9 cellular contexts compared by ENCODE assay signal in the genomic region with DNA sequence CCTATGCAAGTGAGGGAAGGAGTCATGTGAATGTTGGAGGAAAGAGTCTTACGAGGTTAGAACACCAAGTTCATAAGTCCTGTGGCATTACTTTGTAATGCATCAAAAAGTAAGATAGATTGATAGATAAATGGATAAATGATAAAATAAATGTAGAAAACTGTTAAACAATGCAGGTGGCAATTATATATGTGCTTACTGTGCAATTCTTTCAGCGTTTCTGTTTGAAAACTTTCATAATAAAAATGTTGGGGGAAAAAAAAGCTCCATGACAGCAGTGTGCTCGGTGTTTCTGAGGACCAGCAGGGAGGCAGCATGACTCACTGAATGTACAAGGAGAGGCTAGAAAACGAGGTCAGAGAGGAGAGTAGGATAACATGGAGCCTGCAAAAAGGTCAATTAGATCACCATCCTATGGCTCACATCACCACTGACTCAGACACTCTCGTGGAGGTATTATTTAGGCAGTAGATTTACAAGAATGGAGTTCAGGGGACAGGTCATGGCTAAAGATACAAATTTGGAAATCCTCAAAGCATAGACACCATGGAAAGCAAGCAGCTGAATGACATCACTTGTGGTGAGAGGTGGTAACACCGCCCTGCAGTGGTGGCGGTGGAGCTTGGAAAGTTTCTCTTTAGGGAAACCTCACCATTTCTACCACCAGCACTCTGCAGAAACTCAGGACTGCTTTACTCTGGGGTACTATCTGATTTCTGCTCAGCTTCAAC.
DNase-seq lines count a peak whose midpoint lies in the region; ATAC-seq, FAIRE-seq and TF ChIP-seq lines count a peak whose summit lies in the region.
"Had no signal": no experiment of that assay in that cellular context is flagged by ENCODE, and none has a peak within 500 bp of the region (broad histone marks: within the 10 kb centered on the region; RNA-seq: fewer than 3 reads in every experiment).

No MANE protein-coding gene starts in this region.

- TF ChIP-seq CTCF in astrocyte of the spinal cord (IDR thresholded peaks at IDR 0.05; ENCODE audit: low read depth, low read length) (no peak), D721Med (IDR thresholded peaks at IDR 0.05; ENCODE audit: insufficient read depth, missing control alignments) (no peak)

- H2AK5ac ChIP-seq in neuronal stem cell (ENCODE audit: low read depth, low read length) = no peak overlapping the region

- DNase-seq in GM23248 (peak; percentile 72), NAMALWA (ENCODE audit: low spot score) (peak; percentile 2), astrocyte of the spinal cord (ENCODE audit: low read depth, low spot score) (peak; percentile 97), neuronal stem cell (ENCODE audit: low spot score) (no peak), GF-D8 (lab: John Stamatoyannopoulos, UW) (no peak), NCI-H345 treated with DMSO at 0.1 percent for 48 hours (lab: John Stamatoyannopoulos, UW; ENCODE audit: unreplicated experiment) (no peak), D721Med (ENCODE audit: insufficient read length, low spot score) (no peak)

- no peak overlapping the region for H4K8ac ChIP-seq in neuronal stem cell (ENCODE audit: low read depth, low read length)

- in situ Hi-C loops in GM23248 (cut with MboI) (no loop called here), astrocyte of the spinal cord (cut with HindIII; ENCODE audit: low sequenced_read_pairs) (no loop called here)

- no peak overlapping the region for H2BK15ac ChIP-seq in neuronal stem cell (ENCODE audit: low read length)

- H3K14ac ChIP-seq in neuronal stem cell (ENCODE audit: low read length) = no peak overlapping the region

- H3K9me3 ChIP-seq in GM23248 (ENCODE audit: low read depth) (no peaks in the 10 kb centered on the region), neuronal stem cell (replicated peaks in 1 of 2; ENCODE audit: control insufficient read depth in 2 of 2, insufficient read depth in 1 of 2, low read depth in 1 of 2, low read length in 2 of 2) (no peaks in the 10 kb centered on the region)

- H3K79me1 ChIP-seq in neuronal stem cell (ENCODE audit: low read depth, low read length) = no peaks in the 10 kb centered on the region

- H3K9ac ChIP-seq in GM23248 (no peak overlapping the region), neuronal stem cell (ENCODE audit: low read depth, low read length, poor library complexity) (no peak overlapping the region)

- H3K4me1 ChIP-seq in GM23248 (ENCODE audit: insufficient read depth) (peaks cover 7% of the 10 kb centered on the region; the same call in 1 of the 2 replicates), neuronal stem cell (ENCODE audit: control insufficient read depth in 2 of 2, insufficient read depth in 1 of 2, low read depth in 1 of 2, low read length in 2 of 2) (peaks cover 3 to 7% of the 10 kb centered on the region in 2 donors)

- H3F3A ChIP-seq in GM23248 (ENCODE audit: insufficient read depth) = peaks cover 8% of the 10 kb centered on the region

- H3K4ac ChIP-seq in neuronal stem cell (ENCODE audit: low read length) = no peak overlapping the region

- H2BK5ac ChIP-seq in neuronal stem cell (ENCODE audit: low read length) = no peak overlapping the region

- no peak for ATAC-seq in HG02970 (IDR thresholded peaks at IDR 0.05; ENCODE audit: low FRiP score, unreplicated experiment)

- H3K27ac ChIP-seq in GM23248 (no peak overlapping the region), neuronal stem cell (replicated peaks; ENCODE audit: low read length) (no peak overlapping the region)

- H2AFZ ChIP-seq in GM23248 (no peak overlapping the region), neuronal stem cell (ENCODE audit: low read length) (peak overlapping the region; percentile 30)

- FAIRE-seq in D721Med (lab: Jason Lieb, UNC) = no peak

- no peaks in the 10 kb centered on the region for H3K36me3 ChIP-seq in GM23248 (ENCODE audit: low read depth)
- no peaks in the 10 kb centered on the region for H3K36me3 ChIP-seq in neuronal stem cell (replicated peaks in 1 of 2; ENCODE audit: control insufficient read depth in 2 of 2, insufficient read depth in 2 of 2, low read length in 2 of 2)

- no peak overlapping the region for H3K4me2 ChIP-seq in GM23248 (ENCODE audit: unreplicated experiment)
- H3K4me2 ChIP-seq in neuronal stem cell (ENCODE audit: insufficient read depth, low read length, poor library complexity, severe bottlenecking) = no peak overlapping the region

- no peak overlapping the region for H3K18ac ChIP-seq in neuronal stem cell (ENCODE audit: low read length)

- H2BK120ac ChIP-seq in neuronal stem cell (ENCODE audit: low read depth, low read length) = no peak overlapping the region

- H3K23ac ChIP-seq in neuronal stem cell (ENCODE audit: low read depth, low read length, poor library complexity) = no peak overlapping the region

- no peaks in the 10 kb centered on the region for H3K27me3 ChIP-seq in GM23248 (replicated peaks; ENCODE audit: insufficient read depth)
- H3K27me3 ChIP-seq in neuronal stem cell (ENCODE audit: control insufficient read depth in 3 of 3, insufficient read depth in 3 of 3, low read depth in 1 of 3, low read length in 3 of 3) = no peaks in the 10 kb centered on the region

- no peak overlapping the region for H4K91ac ChIP-seq in neuronal stem cell (ENCODE audit: low read depth, low read length, poor library complexity)

- H3K79me2 ChIP-seq in GM23248 (ENCODE audit: insufficient read depth) = no peaks in the 10 kb centered on the region

- H2BK12ac ChIP-seq in neuronal stem cell (ENCODE audit: low read length) = no peak overlapping the region

- WGBS in GM23248 (ENCODE audit: low coverage in 1 of 2, low lambda C conversion rate in 2 of 2, missing lambda C conversion rate in 2 of 2), 2 experiments = 32 to 35% methylated on average over 7 of the region's 7 CpGs
- no CpG with 5 or more reads among the region's 7 CpGs for WGBS in neuronal stem cell (ENCODE audit: extremely low coverage in 2 of 2, insufficient read length in 2 of 2, insufficient replicate concordance in 1 of 2), 2 donors

- H4K20me1 ChIP-seq in GM23248 (ENCODE audit: insufficient read depth) = no peaks in the 10 kb centered on the region

- no peak overlapping the region for H3K4me3 ChIP-seq in GM23248
- no peak overlapping the region for H3K4me3 ChIP-seq in astrocyte of the spinal cord (ENCODE audit: low read depth, low read length)
- no peak overlapping the region for H3K4me3 ChIP-seq in neuronal stem cell (ENCODE audit: low read length in 2 of 2)
- H3K4me3 ChIP-seq: lung had no signal

- no peaks in the 10 kb centered on the region for H3K9me2 ChIP-seq in GM23248 (ENCODE audit: insufficient read depth)

Comparison
In these comparisons a context has a peak if more than half of its experiments do, and no peak if none do; other contexts are left out.
1. DNase-seq: peak in GM23248 (single experiment), NAMALWA (single experiment) and astrocyte of the spinal cord (single experiment); none in neuronal stem cell (single experiment), GF-D8 (single experiment), NCI-H345 treated with DMSO at 0.1 percent for 48 hours (single experiment) and D721Med (single experiment).